11 cellular contexts compared by ENCODE assay signal in genomic region chr3:111621535-111621934, GRCh38. TPM values are rescaled to one million over a fixed set of nuclear protein-coding genes. Genes with fewer than 3 reads are reported as not detected.
A peak's percentile ranks its signal among the peaks of the same experiment; 100 is the strongest.
DNase-seq lines count a peak whose midpoint lies in the region; ATAC-seq lines count a peak whose summit lies in the region.
"Had no signal": no experiment of that assay in that cellular context is flagged by ENCODE, and none has a peak within 500 bp of the region (broad histone marks: within the 10 kb centered on the region; RNA-seq: fewer than 3 reads in every experiment).

No MANE protein-coding gene starts in this region.

- no peak overlapping the region for H3K4ac ChIP-seq in mesendoderm (ENCODE audit: low read depth, low read length)

- H3K4me2 ChIP-seq in mesendoderm (ENCODE audit: low read length) = no peak overlapping the region

- no peak overlapping the region for H4K8ac ChIP-seq in mesendoderm (ENCODE audit: low read depth, low read length)

- no peak for ATAC-seq in HG02571 (IDR thresholded peaks at IDR 0.05; ENCODE audit: unreplicated experiment)

- no peaks in the 10 kb centered on the region for H3K27me3 ChIP-seq in mesendoderm (ENCODE audit: insufficient read depth, low read length, poor library complexity)

- CTCF ChIA-PET in activated CD4-positive, alpha-beta memory T cell treated with anti-CD3 and anti-CD28 coated beads, Interleukin-2, amount 10 ng/mL, durations not matched to agents 7 days and 5 days (lab: Charles Lee) = interaction anchor here (0.9 kb wide), 1 partner anchor 44 kb away, joined by 3 read pairs; no protein-coding TSS in a partner anchor

- no peaks in the 10 kb centered on the region for H3K27me3 Mint-ChIP-seq in activated CD4-positive, alpha-beta memory T cell treated with anti-CD3 and anti-CD28 coated beads, Interleukin-2, amount 10 ng/mL, durations not matched to agents 7 days and 5 days

- H3K4me3 ChIP-seq in mesendoderm (ENCODE audit: low read length) = no peak overlapping the region

- no peaks in the 10 kb centered on the region for H3K9me3 Mint-ChIP-seq in activated CD4-positive, alpha-beta memory T cell treated with anti-CD3 and anti-CD28 coated beads, Interleukin-2, amount 10 ng/mL, durations not matched to agents 7 days and 5 days

- H3K4me1 ChIP-seq in mesendoderm (ENCODE audit: control insufficient read depth, low read depth, low read length) = no peaks in the 10 kb centered on the region

- no peaks in the 10 kb centered on the region for H3K79me1 ChIP-seq in mesendoderm (ENCODE audit: low read length)

- POLR2A ChIA-PET in activated CD4-positive, alpha-beta memory T cell treated with anti-CD3 and anti-CD28 coated beads, Interleukin-2, amount 10 ng/mL, durations not matched to agents 7 days and 5 days (lab: Charles Lee) = no interaction called here

- H3K9ac ChIP-seq in mesendoderm (ENCODE audit: low read length) = no peak overlapping the region

- no peak overlapping the region for H3K23ac ChIP-seq in mesendoderm (ENCODE audit: low read length)

- no peaks in the 10 kb centered on the region for H3K36me3 ChIP-seq in mesendoderm (ENCODE audit: control insufficient read depth, insufficient read depth, low read length)

- H3K4me3 Mint-ChIP-seq in activated CD4-positive, alpha-beta memory T cell treated with anti-CD3 and anti-CD28 coated beads, Interleukin-2, amount 10 ng/mL, durations not matched to agents 7 days and 5 days = no peak overlapping the region

- H3K79me2 ChIP-seq in mesendoderm (ENCODE audit: control insufficient read depth, insufficient read depth, low read length) = no peaks in the 10 kb centered on the region

- H2BK15ac ChIP-seq in mesendoderm (replicated peaks; ENCODE audit: low read depth) = no peak overlapping the region

- no peak overlapping the region for H3K56ac ChIP-seq in mesendoderm (ENCODE audit: low read length)

- no peak overlapping the region for H3K27ac ChIP-seq in mesendoderm (ENCODE audit: low read depth, low read length)

- peaks cover 64% of the 10 kb centered on the region for H3K36me3 Mint-ChIP-seq in activated CD4-positive, alpha-beta memory T cell treated with anti-CD3 and anti-CD28 coated beads, Interleukin-2, amount 10 ng/mL, durations not matched to agents 7 days and 5 days (ENCODE audit: low read depth)

- no peak overlapping the region for H3K18ac ChIP-seq in mesendoderm (ENCODE audit: low read length)

- H4K5ac ChIP-seq in mesendoderm (ENCODE audit: low read length) = no peak overlapping the region

- H3K27ac Mint-ChIP-seq in activated CD4-positive, alpha-beta memory T cell treated with anti-CD3 and anti-CD28 coated beads, Interleukin-2, amount 10 ng/mL, durations not matched to agents 7 days and 5 days = no peak overlapping the region
- H3K27ac Mint-ChIP-seq: activated naive CD4-positive, alpha-beta T cell treated with anti-CD3 and anti-CD28 coated beads, Interleukin-2, amount 50 U/mL, for 72 hours had no signal

- H2BK120ac ChIP-seq in mesendoderm (ENCODE audit: low read depth, low read length) = no peak overlapping the region

- no peak overlapping the region for H2AK5ac ChIP-seq in mesendoderm (ENCODE audit: low read length)

- WGBS in mesendoderm (ENCODE audit: extremely low coverage, insufficient coverage, low lambda C conversion rate) = no CpG with 5 or more reads among the region's 5 CpGs

- H3K4me1 Mint-ChIP-seq in activated CD4-positive, alpha-beta memory T cell treated with anti-CD3 and anti-CD28 coated beads, Interleukin-2, amount 10 ng/mL, durations not matched to agents 7 days and 5 days = peaks cover 24% of the 10 kb centered on the region

- DNase-seq in DMS 273 (lab: John Stamatoyannopoulos, UW; ENCODE audit: unreplicated experiment) (peak; percentile 48), DMS 273 treated with DMSO at 0.1 percent for 48 hours (lab: John Stamatoyannopoulos, UW) (no peak), HK-2 (ENCODE audit: unreplicated experiment) (peak; percentile 28), mesendoderm (peak; percentile 81), SIG-M5 (lab: John Stamatoyannopoulos, UW) (no peak), OCI-M2 (lab: John Stamatoyannopoulos, UW; ENCODE audit: unreplicated experiment) (no peak)
- peak; percentile 31 for DNase-seq in activated CD4-positive, alpha-beta memory T cell treated with anti-CD3 and anti-CD28 coated beads, Interleukin-2, amount 10 ng/mL, durations not matched to agents 7 days and 5 days
- DNase-seq: kidney; NK-92 treated with Interleukin-12 subunit alpha and Interleukin-12 subunit beta, amount 100 ng/mL, for 24 hours had no signal

- no peak overlapping the region for H2BK5ac ChIP-seq in mesendoderm (ENCODE audit: low read length)

RNA-seq across cellular contexts. Expression of gene ZBED2, which starts 26.4 kb away (rescaled TPM):
- 10 to 100 TPM; 36.6 to 38.7 TPM for total RNA-seq in activated CD4-positive, alpha-beta memory T cell treated with anti-CD3 and anti-CD28 coated beads, Interleukin-2, amount 10 ng/mL, durations not matched to agents 7 days and 5 days
- not detected for polyA plus RNA-seq in mesendoderm (2013, experiment 1 of 2)
- not detected for polyA plus RNA-seq in mesendoderm (2013, experiment 2 of 2)

RNA-seq across cellular contexts. Expression of gene PLCXD2, which starts 52.9 kb away (rescaled TPM):
- total RNA-seq in activated CD4-positive, alpha-beta memory T cell treated with anti-CD3 and anti-CD28 coated beads, Interleukin-2, amount 10 ng/mL, durations not matched to agents 7 days and 5 days = 10 to 100 TPM; 12.1 to 13.2 TPM
- polyA plus RNA-seq in mesendoderm (2013, experiment 1 of 2) = 0.37 TPM
- 0.38 TPM for polyA plus RNA-seq in mesendoderm (2013, experiment 2 of 2)

Comparison
In these comparisons a context has a peak if more than half of its experiments do, and no peak if none do; other contexts are left out.
1. DNase-seq: peak in DMS 273 (single experiment), HK-2 (single experiment), activated CD4-positive, alpha-beta memory T cell treated with anti-CD3 and anti-CD28 coated beads, Interleukin-2, amount 10 ng/mL, durations not matched to agents 7 days and 5 days (single experiment) and mesendoderm (single experiment); none in DMS 273 treated with DMSO at 0.1 percent for 48 hours (single experiment), SIG-M5 (single experiment) and OCI-M2 (single experiment).